Comparison of ENCODE assay signal across 30 cellular contexts in genomic region chr11:33935466-33935865, GRCh38. TPM values are rescaled to one million over a fixed set of nuclear protein-coding genes. Genes with fewer than 3 reads are reported as not detected.
"Had no signal": no experiment of that assay in that cellular context is flagged by ENCODE, and none has a peak within 500 bp of the region (broad histone marks: within the 10 kb centered on the region; RNA-seq: fewer than 3 reads in every experiment).

No MANE protein-coding gene starts in this region.

- H3K27ac ChIP-seq: ascending aorta, brain microvascular endothelial cell, gastrocnemius medialis, sigmoid colon, vagina had no signal

- H3K36me3 ChIP-seq: adrenal gland, ascending aorta, brain microvascular endothelial cell, esophagus squamous epithelium, gastrocnemius medialis, sigmoid colon, vagina had no signal

- ATAC-seq: activated CD4-positive, alpha-beta T cell treated with anti-CD3 and anti-CD28 coated beads for 36 hours; activated T-helper 17 cell treated with anti-CD3 and anti-CD28 coated beads, Interleukin-2, amount 50 U/mL, for 72 hours; effector memory CD8-positive, alpha-beta T cell; gastrocnemius medialis; left colon; naive thymus-derived CD8-positive, alpha-beta T cell; stimulated activated naive B cell treated with anti-CD40 and anti-IgM and Interleukin-4, amounts not matched to agents 10 μg/mL and 1 μg/mL and 100 μg/mL, for 72 hours; WTC11 had no signal

- DNase-seq: activated CD4-positive, alpha-beta T cell treated with anti-CD3 and anti-CD28 coated beads for 36 hours; activated CD4-positive, alpha-beta T cell treated with anti-CD3 and anti-CD28 coated beads, Interleukin-2, amount 50 U/mL, for 4 hours; activated CD8-positive, alpha-beta memory T cell treated with anti-CD3 and anti-CD28 coated beads for 24 hours; activated CD8-positive, alpha-beta memory T cell treated with anti-CD3 and anti-CD28 coated beads, Interleukin-2, amount 50 U/mL, for 4 hours; activated T-cell treated with anti-CD3 and anti-CD28 coated beads, Interleukin-2, amount 50 U/mL, for 24 hours; adrenal gland; brain microvascular endothelial cell; central memory CD4-positive, alpha-beta T cell; dorsolateral prefrontal cortex; effector memory CD8-positive, alpha-beta T cell; esophagus squamous epithelium; gastrocnemius medialis; head of caudate nucleus; islet precursor cell; left colon; naive thymus-derived CD8-positive, alpha-beta T cell; nucleus accumbens; sigmoid colon; stimulated activated CD4-positive, alpha-beta T cell treated with anti-CD3 and anti-CD28 coated beads, Interleukin-2, amount 100 ng/mL, for 48 hours; stimulated activated CD8-positive, alpha-beta memory T cell treated with anti-CD3 and anti-CD28 coated beads, Interleukin-4, amount 100 ng/mL, for 48 hours; stimulated activated naive B cell treated with anti-CD40 and anti-IgM and Interleukin-4, amounts not matched to agents 10 μg/mL and 1 μg/mL and 100 μg/mL, for 72 hours; T-helper 9 cell; trophoblast cell had no signal

- H3K9me3 ChIP-seq: adrenal gland, ascending aorta, gastrocnemius medialis, sigmoid colon, vagina had no signal

- H3K36me3 Mint-ChIP-seq: mesothelial cell of epicardium had no signal

- H3K4me3 Mint-ChIP-seq: activated CD4-positive, alpha-beta T cell treated with anti-CD3 and anti-CD28 coated beads for 36 hours; activated naive CD8-positive, alpha-beta T cell; activated T-cell treated with anti-CD3 and anti-CD28 coated beads, Interleukin-2, amount 50 U/mL, for 24 hours; activated T-helper 17 cell treated with anti-CD3 and anti-CD28 coated beads, Interleukin-2, amount 50 U/mL, for 72 hours; effector memory CD8-positive, alpha-beta T cell; mesothelial cell of epicardium; naive thymus-derived CD8-positive, alpha-beta T cell; stimulated activated naive B cell treated with anti-CD40 and anti-IgM and Interleukin-4, amounts not matched to agents 10 μg/mL and 1 μg/mL and 100 μg/mL, for 72 hours; WTC11 had no signal

- H3K27ac Mint-ChIP-seq: activated CD4-positive, alpha-beta T cell treated with anti-CD3 and anti-CD28 coated beads for 36 hours; activated naive CD8-positive, alpha-beta T cell; activated T-cell treated with anti-CD3 and anti-CD28 coated beads, Interleukin-2, amount 50 U/mL, for 24 hours; activated T-helper 17 cell treated with anti-CD3 and anti-CD28 coated beads, Interleukin-2, amount 50 U/mL, for 72 hours; effector memory CD8-positive, alpha-beta T cell; mesothelial cell of epicardium; naive thymus-derived CD8-positive, alpha-beta T cell; stimulated activated naive B cell treated with anti-CD40 and anti-IgM and Interleukin-4, amounts not matched to agents 10 μg/mL and 1 μg/mL and 100 μg/mL, for 72 hours; WTC11 had no signal

- H3K27me3 ChIP-seq: adrenal gland, ascending aorta, brain microvascular endothelial cell, dorsolateral prefrontal cortex, esophagus squamous epithelium, gastrocnemius medialis, sigmoid colon, vagina had no signal

- H3K4me3 ChIP-seq: adrenal gland, ascending aorta, dorsolateral prefrontal cortex, esophagus squamous epithelium, gastrocnemius medialis, lung, sigmoid colon, vagina had no signal

- H3K4me1 Mint-ChIP-seq: activated CD4-positive, alpha-beta T cell treated with anti-CD3 and anti-CD28 coated beads for 36 hours; activated T-helper 17 cell treated with anti-CD3 and anti-CD28 coated beads, Interleukin-2, amount 50 U/mL, for 72 hours had no signal

RNA-seq across cellular contexts. Expression of gene LMO2, which starts 43.6 kb away (rescaled TPM):
- total RNA-seq: activated CD4-positive, alpha-beta T cell treated with anti-CD3 and anti-CD28 coated beads for 36 hours; activated T-helper 17 cell treated with anti-CD3 and anti-CD28 coated beads, Interleukin-2, amount 50 U/mL, for 72 hours had no signal
- polyA plus RNA-seq: naive thymus-derived CD8-positive, alpha-beta T cell had no signal
